1 cellular context compared by ENCODE assay signal in the genomic region with DNA sequence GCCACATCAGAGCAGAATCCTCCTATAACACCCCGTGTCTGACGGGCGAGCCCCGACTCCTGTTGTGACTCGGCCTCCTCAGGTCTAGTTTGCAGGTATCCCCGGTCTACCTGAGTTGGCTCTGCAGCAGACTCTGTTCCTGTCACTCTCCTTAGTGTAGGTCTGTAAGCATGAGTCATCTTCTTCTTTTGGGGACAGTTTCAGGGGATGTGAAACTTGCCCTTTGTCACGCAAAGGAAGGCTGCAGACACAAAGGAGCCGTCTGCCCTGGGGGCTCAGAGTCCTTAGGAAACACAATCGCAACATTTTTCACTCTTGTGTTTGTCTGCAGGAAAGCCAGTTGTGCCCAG.
TF ChIP-seq lines count a peak whose summit lies in the region.

No MANE protein-coding gene starts in this region.

TF ChIP-seq in GM12878, 131 proteins besides CTCF, POLR2A, EP300 and RAD21 (continued from another document):
- TF ChIP-seq, protein P1, sequence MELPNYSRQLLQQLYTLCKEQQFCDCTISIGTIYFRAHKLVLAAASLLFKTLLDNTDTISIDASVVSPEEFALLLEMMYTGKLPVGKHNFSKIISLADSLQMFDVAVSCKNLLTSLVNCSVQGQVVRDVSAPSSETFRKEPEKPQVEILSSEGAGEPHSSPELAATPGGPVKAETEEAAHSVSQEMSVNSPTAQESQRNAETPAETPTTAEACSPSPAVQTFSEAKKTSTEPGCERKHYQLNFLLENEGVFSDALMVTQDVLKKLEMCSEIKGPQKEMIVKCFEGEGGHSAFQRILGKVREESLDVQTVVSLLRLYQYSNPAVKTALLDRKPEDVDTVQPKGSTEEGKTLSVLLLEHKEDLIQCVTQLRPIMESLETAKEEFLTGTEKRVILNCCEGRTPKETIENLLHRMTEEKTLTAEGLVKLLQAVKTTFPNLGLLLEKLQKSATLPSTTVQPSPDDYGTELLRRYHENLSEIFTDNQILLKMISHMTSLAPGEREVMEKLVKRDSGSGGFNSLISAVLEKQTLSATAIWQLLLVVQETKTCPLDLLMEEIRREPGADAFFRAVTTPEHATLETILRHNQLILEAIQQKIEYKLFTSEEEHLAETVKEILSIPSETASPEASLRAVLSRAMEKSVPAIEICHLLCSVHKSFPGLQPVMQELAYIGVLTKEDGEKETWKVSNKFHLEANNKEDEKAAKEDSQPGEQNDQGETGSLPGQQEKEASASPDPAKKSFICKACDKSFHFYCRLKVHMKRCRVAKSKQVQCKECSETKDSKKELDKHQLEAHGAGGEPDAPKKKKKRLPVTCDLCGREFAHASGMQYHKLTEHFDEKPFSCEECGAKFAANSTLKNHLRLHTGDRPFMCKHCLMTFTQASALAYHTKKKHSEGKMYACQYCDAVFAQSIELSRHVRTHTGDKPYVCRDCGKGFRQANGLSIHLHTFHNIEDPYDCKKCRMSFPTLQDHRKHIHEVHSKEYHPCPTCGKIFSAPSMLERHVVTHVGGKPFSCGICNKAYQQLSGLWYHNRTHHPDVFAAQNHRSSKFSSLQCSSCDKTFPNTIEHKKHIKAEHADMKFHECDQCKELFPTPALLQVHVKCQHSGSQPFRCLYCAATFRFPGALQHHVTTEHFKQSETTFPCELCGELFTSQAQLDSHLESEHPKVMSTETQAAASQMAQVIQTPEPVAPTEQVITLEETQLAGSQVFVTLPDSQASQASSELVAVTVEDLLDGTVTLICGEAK (IDR thresholded peaks at IDR 0.05; ENCODE audit: borderline replicate concordance), result no peak
- 0 out of 2 replicates have a peak, but pooled peaks have one; percentile 72 for TF ChIP-seq RUNX3 (IDR thresholded peaks at IDR 0.05; ENCODE audit: low read length)
- TF ChIP-seq, protein P2, sequence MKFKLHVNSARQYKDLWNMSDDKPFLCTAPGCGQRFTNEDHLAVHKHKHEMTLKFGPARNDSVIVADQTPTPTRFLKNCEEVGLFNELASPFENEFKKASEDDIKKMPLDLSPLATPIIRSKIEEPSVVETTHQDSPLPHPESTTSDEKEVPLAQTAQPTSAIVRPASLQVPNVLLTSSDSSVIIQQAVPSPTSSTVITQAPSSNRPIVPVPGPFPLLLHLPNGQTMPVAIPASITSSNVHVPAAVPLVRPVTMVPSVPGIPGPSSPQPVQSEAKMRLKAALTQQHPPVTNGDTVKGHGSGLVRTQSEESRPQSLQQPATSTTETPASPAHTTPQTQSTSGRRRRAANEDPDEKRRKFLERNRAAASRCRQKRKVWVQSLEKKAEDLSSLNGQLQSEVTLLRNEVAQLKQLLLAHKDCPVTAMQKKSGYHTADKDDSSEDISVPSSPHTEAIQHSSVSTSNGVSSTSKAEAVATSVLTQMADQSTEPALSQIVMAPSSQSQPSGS (IDR thresholded peaks at IDR 0.05; ENCODE audit: low read length), result peak; percentile 98
- TF ChIP-seq NFIC (IDR thresholded peaks at IDR 0.05; ENCODE audit: low read depth, low read length), result peak; percentile 99
- no peak for TF ChIP-seq YBX1 (IDR thresholded peaks at IDR 0.05)
- TF ChIP-seq NR2C1 (IDR thresholded peaks at IDR 0.05), result no peak
- TF ChIP-seq MEF2A (IDR thresholded peaks at IDR 0.05; ENCODE audit: insufficient read depth, low read depth, low read length), result peak; percentile 94
